ENCODE assay signal across 17 cellular contexts in the genomic region with DNA sequence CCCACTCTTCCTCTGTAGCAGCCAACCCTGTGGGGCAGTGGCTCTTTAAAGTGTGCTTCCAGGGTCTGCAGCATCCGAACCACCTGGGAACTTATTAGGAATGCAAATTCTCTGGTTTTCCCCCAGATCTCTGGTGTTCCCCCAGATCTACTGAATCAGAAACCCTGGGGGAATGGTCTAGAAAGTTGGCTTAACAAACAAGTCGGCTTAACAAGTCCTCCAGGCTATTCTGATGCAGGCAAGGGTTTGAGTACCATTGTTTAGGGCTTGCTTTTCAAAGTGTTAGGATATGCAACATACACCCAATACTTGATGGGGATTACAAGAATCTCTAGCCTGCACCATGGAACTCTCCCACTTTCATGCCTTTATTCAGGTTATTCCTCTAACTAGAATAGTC.
DNase-seq lines count a peak whose midpoint lies in the region; ATAC-seq, FAIRE-seq and TF ChIP-seq lines count a peak whose summit lies in the region.
"Had no signal": no experiment of that assay in that cellular context is flagged by ENCODE, and none has a peak within 500 bp of the region (broad histone marks: within the 10 kb centered on the region; RNA-seq: fewer than 3 reads in every experiment).

No MANE protein-coding gene starts in this region.

- ATAC-seq in GM23338 (peak; percentile 28), IMR-90 (ENCODE audit: low read depth) (no peak), GM12878 (peak; percentile 25; the same call in 2 of the 3 replicates), HG02885 (IDR thresholded peaks at IDR 0.05; ENCODE audit: poor library complexity, unreplicated experiment) (no peak), GM18517 (IDR thresholded peaks at IDR 0.05; ENCODE audit: unreplicated experiment) (no peak)

- in situ Hi-C loops in IMR-90 (cut with MboI; ENCODE audit: low sequenced_read_pairs) (loop anchor here (5.0 to 25.0 kb wide), 2 partner anchors 167 to 912 kb away; no protein-coding TSS in a partner anchor), GM12878 (cut with MboI) (loop anchor here (5.0 to 25.0 kb wide), 2 partner anchors 167 to 1387 kb away; no protein-coding TSS in a partner anchor)

- H3K27me3 Mint-ChIP-seq in GM23338 (ENCODE audit: insufficient read depth, low read depth, poor library complexity) (peaks cover 4% of the 10 kb centered on the region), mesothelial cell of epicardium (ENCODE audit: low read depth) (no peaks in the 10 kb centered on the region)

- H4K91ac ChIP-seq in IMR-90 (ENCODE audit: insufficient read depth, low read depth, low read length) = no peak overlapping the region

- no peak overlapping the region; the same call in 1 of the 2 replicates for H3K4ac ChIP-seq in IMR-90 (ENCODE audit: low read depth, low read length)

- H3K4me3 Mint-ChIP-seq in GM23338 = no peak overlapping the region
- no peak overlapping the region for H3K4me3 Mint-ChIP-seq in mesothelial cell of epicardium
- H3K4me3 Mint-ChIP-seq: CD4-positive, CD25-positive, alpha-beta regulatory T cell; H9 had no signal

- POLR2A ChIA-PET in AG04450 (lab: Yijun Ruan, JAX) (interaction anchor here (1.0 to 1.2 kb wide), 2 partner anchors 16 to 126 kb away, joined by 3 read pairs; a partner anchor contains a TSS), IMR-90 (lab: Charles Lee; ENCODE audit: unreplicated experiment) (no interaction called here), GM12878 (lab: Charles Lee) (interaction anchor here (1.2 kb wide), 1 partner anchor 14 kb away, joined by 6 read pairs; no protein-coding TSS in a partner anchor)

- H3K79me2 ChIP-seq in GM23338 (replicated peaks; ENCODE audit: insufficient read depth) (peaks cover 20% of the 10 kb centered on the region), GM12878 (ENCODE audit: control insufficient read depth, insufficient read depth, low read length) (no peaks in the 10 kb centered on the region; the same call in 1 of the 2 replicates)

- no peak overlapping the region; the same call in 1 of the 2 replicates for H3K14ac ChIP-seq in IMR-90 (replicated peaks; ENCODE audit: low read depth, low read length)

- TF ChIP-seq POLR2A in IMR-90 (IDR thresholded peaks at IDR 0.05; ENCODE audit: low read depth, low read length) = no peak
- TF ChIP-seq POLR2A in GM12878 (IDR thresholded peaks at IDR 0.05; ENCODE audit: low read depth, low read length) = no peak

- TF ChIP-seq CTCF in AG04450 (IDR thresholded peaks at IDR 0.05; ENCODE audit: low read depth, low read length) = no peak
- TF ChIP-seq CTCF in GM23338 (conservative IDR thresholded peaks at IDR 0.05; ENCODE audit: low read depth in 2 of 2) = no peak
- no peak for TF ChIP-seq CTCF in IMR-90 (conservative IDR thresholded peaks at IDR 0.05; ENCODE audit: low read depth, low read length)
- TF ChIP-seq CTCF in GM12878 (IDR thresholded peaks at IDR 0.05 in 2 of 3, conservative IDR thresholded peaks at IDR 0.05 in 1 of 3; ENCODE audit: control insufficient read depth in 2 of 3, extremely low read depth in 1 of 3, insufficient read depth in 1 of 3, low read depth in 3 of 3, low read length in 3 of 3) = no peak
- TF ChIP-seq CTCF in mesothelial cell of epicardium (IDR thresholded peaks at IDR 0.05; ENCODE audit: unreplicated experiment) = no peak

- no peak overlapping the region; a peak in 1 of 4 replicates for H4K8ac ChIP-seq in IMR-90 (ENCODE audit: low read depth in 2 of 2, low read length in 2 of 2)

- no CpG with 5 or more reads among the region's 2 CpGs for WGBS in IMR-90 (ENCODE audit: extremely low coverage in 2 of 2, insufficient read length in 1 of 2), 2 experiments
- WGBS in GM12878 (ENCODE audit: insufficient coverage, insufficient replicate concordance, low lambda C conversion rate, missing lambda C conversion rate) = 32% methylated on average over 2 of the region's 2 CpGs

- SMC1A ChIA-PET in GM12878 (lab: Charles Lee; ENCODE audit: uncharacterized antibody, unreplicated experiment) = interaction anchor here (0.6 to 13.1 kb wide), 8 partner anchors 10 to 190 kb away, joined by 3 to 366 read pairs (median 4); a partner anchor contains a TSS

- peak overlapping the region; percentile 64 for H3K18ac ChIP-seq in IMR-90 (ENCODE audit: low read depth, low read length)

- H3K27me3 ChIP-seq in AG04450 (ENCODE audit: control insufficient read depth, insufficient read depth, low read length) (no peaks in the 10 kb centered on the region), GM23338 (ENCODE audit: insufficient read depth) (no peaks in the 10 kb centered on the region), IMR-90 (ENCODE audit: control insufficient read depth, insufficient read depth, low read length) (no peaks in the 10 kb centered on the region), GM12878 (replicated peaks in 1 of 2; ENCODE audit: control insufficient read depth in 2 of 2, insufficient read depth in 2 of 2, low read length in 1 of 2) (no peaks in the 10 kb centered on the region), SJCRH30 (no peaks in the 10 kb centered on the region)
- H3K27me3 ChIP-seq: BLaER1 treated with 17β-estradiol and CSF1 and Interleukin-3, amounts not matched to agents 10 nM and 100 nM had no signal

- H3K79me1 ChIP-seq in IMR-90 (ENCODE audit: low read depth in 1 of 2, low read length in 2 of 2) = peaks cover 8 to 53% of the 10 kb centered on the region in 2 experiments; a peak in 2 of 4 replicates

- TF ChIP-seq EP300 in GM12878 (IDR thresholded peaks at IDR 0.05; ENCODE audit: borderline replicate concordance in 1 of 2, control insufficient read depth in 1 of 2, low read depth in 2 of 2, low read length in 2 of 2) = no peak

- H3K36me3 ChIP-seq in GM23338 (ENCODE audit: insufficient read depth) (no peaks in the 10 kb centered on the region), IMR-90 (ENCODE audit: control insufficient read depth, insufficient read depth, low read length) (no peaks in the 10 kb centered on the region), GM12878 (ENCODE audit: control insufficient read depth in 2 of 2, insufficient read depth in 2 of 2, low read length in 1 of 2) (peaks cover 0 to 2% of the 10 kb centered on the region in 2 experiments; a peak in 3 of 4 replicates), SJCRH30 (peaks cover 3% of the 10 kb centered on the region; the same call in 1 of the 2 replicates)

- H4K20me1 ChIP-seq in GM23338 (replicated peaks; ENCODE audit: insufficient read depth) = no peaks in the 10 kb centered on the region
- no peaks in the 10 kb centered on the region; the same call in 1 of the 2 replicates for H4K20me1 ChIP-seq in IMR-90 (ENCODE audit: insufficient read depth, low read length)
- no peaks in the 10 kb centered on the region for H4K20me1 ChIP-seq in GM12878 (ENCODE audit: control insufficient read depth, insufficient read depth)

- peak overlapping the region; percentile 29; the same call in 1 of the 2 replicates for H3K4me2 ChIP-seq in GM23338
- H3K4me2 ChIP-seq in IMR-90 (ENCODE audit: low read depth, low read length) = 0 out of 2 replicates have a peak overlapping the region, but pooled peaks have one; percentile 1
- no peak overlapping the region for H3K4me2 ChIP-seq in GM12878 (ENCODE audit: control insufficient read depth, insufficient read depth)
- H3K4me2 ChIP-seq: BLaER1 treated with 17β-estradiol and CSF1 and Interleukin-3, amounts not matched to agents 10 nM and 100 nM had no signal

- H4K5ac ChIP-seq in IMR-90 (ENCODE audit: low read depth, low read length) = no peak overlapping the region

- no peak overlapping the region for H3K23ac ChIP-seq in IMR-90 (ENCODE audit: low read depth, low read length)

- no peak overlapping the region for H3K27ac Mint-ChIP-seq in GM23338
- H3K27ac Mint-ChIP-seq in mesothelial cell of epicardium = no peak overlapping the region

- peak overlapping the region; percentile 56; the same call in 1 of the 2 replicates for H2BK20ac ChIP-seq in IMR-90 (ENCODE audit: low read depth, low read length)

- dilution Hi-C loops in IMR-90 (cut with HindIII; ENCODE audit: low sequenced_read_pairs, unreplicated experiment) = no loop called here

- H2AK9ac ChIP-seq in IMR-90 (replicated peaks; ENCODE audit: low read depth, low read length, poor library complexity) = no peak overlapping the region

- intact Hi-C loops in IMR-90 (cut with micrococcal nuclease) (loop anchor here (5.0 kb wide), 1 partner anchor 303 kb away; no protein-coding TSS in a partner anchor), GM12878 (cut with micrococcal nuclease; ENCODE audit: unreplicated experiment) (no loop called here)

- peaks cover 6% of the 10 kb centered on the region; the same call in 1 of the 2 replicates for H3F3A ChIP-seq in GM23338 (replicated peaks; ENCODE audit: low read depth)

- H2AK5ac ChIP-seq in IMR-90 (ENCODE audit: low read depth, low read length) = no peak overlapping the region

- H3K27ac ChIP-seq in AG04450 (ENCODE audit: low read depth, low read length) (peak overlapping the region; percentile 24), GM23338 (ENCODE audit: low read depth) (peak overlapping the region; percentile 70; the same call in 1 of the 2 replicates), IMR-90 (ENCODE audit: insufficient read depth, low read length) (no peak overlapping the region; the same call in 1 of the 2 replicates), GM12878 (ENCODE audit: control insufficient read depth, insufficient read depth) (no peak overlapping the region), SJCRH30 (no peak overlapping the region)
- H3K27ac ChIP-seq: BLaER1 treated with 17β-estradiol and CSF1 and Interleukin-3, amounts not matched to agents 10 nM and 100 nM had no signal

- H3K4me1 Mint-ChIP-seq in GM23338 (peaks cover 33% of the 10 kb centered on the region), mesothelial cell of epicardium (peaks cover 9% of the 10 kb centered on the region)

- H3K36me3 Mint-ChIP-seq in GM23338 (ENCODE audit: low read depth) (peaks cover 20% of the 10 kb centered on the region), mesothelial cell of epicardium (peaks cover 4% of the 10 kb centered on the region)

- H3K4me1 ChIP-seq in GM23338 (ENCODE audit: insufficient read depth) (peaks cover 11% of the 10 kb centered on the region; the same call in 1 of the 2 replicates), IMR-90 (ENCODE audit: control insufficient read depth, insufficient read depth, low read length) (peaks cover 13% of the 10 kb centered on the region), GM12878 (ENCODE audit: control insufficient read depth, insufficient read depth, low read length) (peaks cover 6% of the 10 kb centered on the region), SJCRH30 (no peaks in the 10 kb centered on the region)

- 0 out of 2 replicates have a peak overlapping the region, but pooled peaks have one; percentile 3 for H2BK120ac ChIP-seq in IMR-90 (ENCODE audit: low read depth, low read length)

- CTCF ChIA-PET in AG04450 (lab: Charles Lee) (interaction anchor here (14.1 kb wide), 1 partner anchor 169 kb away, joined by 409 read pairs; no protein-coding TSS in a partner anchor), IMR-90 (lab: Yijun Ruan, JAX) (interaction anchor here (7.3 kb wide), 1 partner anchor 170 kb away, joined by 90 read pairs; no protein-coding TSS in a partner anchor), GM12878 (lab: Yijun Ruan, JAX) (interaction anchor here (1.1 to 15.4 kb wide), 5 partner anchors 10 to 169 kb away, joined by 3 to 612 read pairs (median 16); no protein-coding TSS in a partner anchor)

- RAD21 ChIA-PET in GM12878 (lab: Charles Lee; ENCODE audit: unreplicated experiment) = interaction anchor here (0.9 to 20.6 kb wide), 2 partner anchors 12 to 169 kb away, joined by 5 to 410 read pairs; no protein-coding TSS in a partner anchor

- H3K4me3 ChIP-seq in AG04450 (ENCODE audit: low read depth, low read length) = no peak overlapping the region
- H3K4me3 ChIP-seq in GM23338 = no peak overlapping the region
- no peak overlapping the region for H3K4me3 ChIP-seq in IMR-90 (ENCODE audit: insufficient read depth, low read depth, low read length)
- no peak overlapping the region for H3K4me3 ChIP-seq in GM12878
- no peak overlapping the region for H3K4me3 ChIP-seq in SJCRH30
- H3K4me3 ChIP-seq: BLaER1 treated with 17β-estradiol and CSF1 and Interleukin-3, amounts not matched to agents 10 nM and 100 nM; GM23248 had no signal

- no TSS peak for BruUV-seq in IMR-90 (replicated peaks; lab: Mats Ljungman, UMichigan)
- no TSS peak for BruUV-seq in GM12878 (replicated peaks; lab: Mats Ljungman, UMichigan)

- no peak for DNase-seq in AG04450 (ENCODE audit: low read depth, low spot score)
- no peak for DNase-seq in GM23338 (ENCODE audit: low spot score)
- no peak for DNase-seq in IMR-90
- DNase-seq in GM12878 (ENCODE audit: low read depth, low spot score) = no peak
- DNase-seq in SJCRH30 = no peak
- no peak for DNase-seq in mesothelial cell of epicardium (ENCODE audit: low spot score in 2 of 2, unreplicated experiment in 2 of 2)
- DNase-seq: 8988T; Calu3; CD4-positive, CD25-positive, alpha-beta regulatory T cell; DMS79 treated with DMSO at 0.1 percent for 48 hours; H9; Karpas-422 had no signal

- H2BK15ac ChIP-seq in IMR-90 (ENCODE audit: low read depth, low read length) = no peak overlapping the region

- H3K9me3 Mint-ChIP-seq in GM23338 (peaks cover 10% of the 10 kb centered on the region), mesothelial cell of epicardium (no peaks in the 10 kb centered on the region)
- H3K9me3 Mint-ChIP-seq: CD4-positive, CD25-positive, alpha-beta regulatory T cell had no signal

- TF ChIP-seq RAD21 in IMR-90 (IDR thresholded peaks at IDR 0.05; ENCODE audit: low read length) (no peak), GM12878 (IDR thresholded peaks at IDR 0.05; ENCODE audit: insufficient read depth, low read depth, low read length) (no peak)

- peak overlapping the region; percentile 13 for H2BK5ac ChIP-seq in IMR-90 (ENCODE audit: low read depth, low read length, poor library complexity, severe bottlenecking)

- H3K9me3 ChIP-seq in AG04450 (ENCODE audit: control insufficient read depth, insufficient read depth, low read length) (no peaks in the 10 kb centered on the region; the same call in 1 of the 2 replicates), IMR-90 (ENCODE audit: control insufficient read depth, insufficient read depth, low read length) (no peaks in the 10 kb centered on the region), GM12878 (replicated peaks; ENCODE audit: control insufficient read depth, insufficient read depth, low read length) (no peaks in the 10 kb centered on the region; the same call in 2 of the 3 replicates), SJCRH30 (replicated peaks) (0 out of 2 replicates have a peak, but pooled peaks cover 4% of the 10 kb centered on the region)

- FAIRE-seq in GM12878 (lab: Jason Lieb, UNC) = no peak
- FAIRE-seq: G401.6 had no signal

- H3K9ac ChIP-seq in IMR-90 (ENCODE audit: low read depth, low read length) = no peak overlapping the region
- H3K9ac ChIP-seq in GM12878 (ENCODE audit: control insufficient read depth, insufficient read depth, low read length) = no peak overlapping the region
- H3K9ac ChIP-seq: BLaER1 treated with 17β-estradiol and CSF1 and Interleukin-3, amounts not matched to agents 10 nM and 100 nM; GM23248 had no signal

- H3K9me2 ChIP-seq in GM23338 (ENCODE audit: insufficient read depth) = peaks cover 2% of the 10 kb centered on the region; the same call in 1 of the 2 replicates

- H2AFZ ChIP-seq in GM23338 = no peak overlapping the region
- no peak overlapping the region for H2AFZ ChIP-seq in IMR-90 (replicated peaks; ENCODE audit: low read length, poor library complexity)
- no peak overlapping the region for H2AFZ ChIP-seq in GM12878 (ENCODE audit: control insufficient read depth, low read depth, low read length)
- H2AFZ ChIP-seq: GM23248 had no signal

- peaks cover 14% of the 10 kb centered on the region for H3K9me1 ChIP-seq in IMR-90 (ENCODE audit: insufficient read depth, low read length)

- H3K56ac ChIP-seq in IMR-90 (ENCODE audit: extremely low read depth, insufficient read depth, low read length) = no peak overlapping the region

Comparison
In these comparisons a context has a peak if more than half of its experiments do, and no peak if none do; other contexts are left out.
1. H3K27ac ChIP-seq: peak in AG04450 (single experiment) and GM23338 (single experiment); none in IMR-90 (single experiment), GM12878 (single experiment) and SJCRH30 (single experiment).
2. ATAC-seq: peak in GM23338 (single experiment) and GM12878 (single experiment); none in IMR-90 (single experiment), HG02885 (single experiment) and GM18517 (single experiment).